ENCODE assay signal across 1 cellular context in genomic region chr7:127730658-127731276, GRCh38.
TF ChIP-seq lines count a peak whose summit lies in the region.

No MANE protein-coding gene starts in this region.

TF ChIP-seq in K562, 482 proteins besides CTCF, POLR2A, EP300 and RAD21 (continued from another document):
- TF ChIP-seq ZBTB40 (IDR thresholded peaks at IDR 0.05) (no peak), ZBTB40 (CRISPR knock-in tag; IDR thresholded peaks at IDR 0.05) (no peak), RBM22 (IDR thresholded peaks at IDR 0.05; ENCODE audit: low read depth, low read length, poor library complexity, severe bottlenecking) (peak; percentile 56)
